ENCODE assay signal across 1 cellular context in the genomic region with DNA sequence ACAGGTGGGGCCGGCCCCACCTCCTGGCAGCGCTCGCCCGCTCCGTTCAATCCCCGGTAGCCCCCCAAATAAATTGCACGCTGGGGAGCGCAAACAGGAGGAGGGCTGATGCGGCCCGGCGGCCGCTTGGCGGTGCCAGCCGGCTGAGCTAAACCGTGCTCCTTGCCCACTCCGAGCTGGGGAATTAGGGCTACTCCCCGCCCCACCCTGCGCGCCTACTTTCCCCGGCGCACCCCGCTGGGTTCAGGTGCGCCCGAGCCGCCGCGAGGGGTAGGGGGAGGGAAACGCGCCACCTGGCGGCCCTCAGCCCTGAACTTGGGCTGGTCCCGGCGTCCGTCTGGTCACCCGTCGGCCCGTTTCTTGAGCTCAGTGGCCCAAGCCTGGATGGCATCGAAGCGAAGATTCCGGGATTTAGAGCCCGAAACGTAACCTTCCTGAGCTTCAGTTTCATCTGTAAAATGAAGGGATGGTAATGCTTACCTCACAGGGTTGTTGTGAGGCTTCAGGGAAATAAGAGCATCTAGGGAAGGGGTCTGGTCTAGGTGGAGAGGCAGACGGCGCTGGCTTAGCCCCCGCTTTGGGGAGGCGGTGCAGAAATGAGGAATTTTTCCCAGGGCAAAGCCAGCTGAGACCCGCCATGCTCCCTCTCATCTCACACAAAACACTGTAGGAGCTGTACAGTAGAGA.
TF ChIP-seq lines count a peak whose summit lies in the region.

No MANE protein-coding gene starts in this region.

TF ChIP-seq in HepG2, 621 proteins besides CTCF, POLR2A, EP300 and RAD21 (continued from another document and continues in another):
- TF ChIP-seq, protein P1, sequence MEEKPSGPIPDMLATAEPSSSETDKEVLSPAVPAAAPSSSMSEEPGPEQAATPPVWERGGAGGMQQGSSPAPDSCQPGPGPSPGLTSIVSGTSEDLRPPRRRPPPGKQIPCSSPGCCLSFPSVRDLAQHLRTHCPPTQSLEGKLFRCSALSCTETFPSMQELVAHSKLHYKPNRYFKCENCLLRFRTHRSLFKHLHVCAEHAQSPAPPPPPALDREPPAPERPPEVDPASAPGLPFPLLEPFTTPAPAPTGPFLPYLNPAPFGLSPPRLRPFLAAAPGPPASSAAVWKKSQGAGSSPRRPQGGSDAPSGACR (CRISPR knock-in tag; IDR thresholded peaks at IDR 0.05) = no peak
- TF ChIP-seq ZNF557 (CRISPR knock-in tag; IDR thresholded peaks at IDR 0.05) (no peak), ZNF772 (CRISPR knock-in tag; IDR thresholded peaks at IDR 0.05) (no peak), ATAD3A (CRISPR knock-in tag; IDR thresholded peaks at IDR 0.05) (no peak), ZNF225 (CRISPR knock-in tag; IDR thresholded peaks at IDR 0.05) (no peak), HDAC2 (CRISPR knock-in tag; IDR thresholded peaks at IDR 0.05) (no peak), ZNF296 (CRISPR knock-in tag; conservative IDR thresholded peaks at IDR 0.05) (no peak), NFYB (CRISPR knock-in tag; IDR thresholded peaks at IDR 0.05) (no peak), FOSL1 (CRISPR knock-in tag; IDR thresholded peaks at IDR 0.05; ENCODE audit: borderline replicate concordance) (no peak), ZNF207 (IDR thresholded peaks at IDR 0.05; ENCODE audit: borderline replicate concordance) (no peak), HMG20B (CRISPR knock-in tag; conservative IDR thresholded peaks at IDR 0.05) (no peak), ZSCAN12 (CRISPR knock-in tag; IDR thresholded peaks at IDR 0.05) (no peak), SNAI1 (CRISPR knock-in tag; IDR thresholded peaks at IDR 0.05; ENCODE audit: borderline replicate concordance) (no peak), U2AF2 (IDR thresholded peaks at IDR 0.05; ENCODE audit: low read depth, low read length) (no peak), NR1H2 (CRISPR knock-in tag; IDR thresholded peaks at IDR 0.05; ENCODE audit: borderline replicate concordance, low read depth) (no peak), ZNF382 (CRISPR knock-in tag; IDR thresholded peaks at IDR 0.05; ENCODE audit: borderline replicate concordance) (no peak), ZNF354B (CRISPR knock-in tag; IDR thresholded peaks at IDR 0.05) (no peak), CHD4 (IDR thresholded peaks at IDR 0.05; ENCODE audit: borderline replicate concordance, low read length) (no peak), SRSF4 (IDR thresholded peaks at IDR 0.05; ENCODE audit: low read depth, low read length, poor library complexity, severe bottlenecking) (no peak), ZNF891 (CRISPR knock-in tag; IDR thresholded peaks at IDR 0.05) (peak; percentile 59; the same call in 1 of the 2 replicates), NFKB2 (CRISPR knock-in tag; IDR thresholded peaks at IDR 0.05; ENCODE audit: borderline replicate concordance) (peak; percentile 55; the same call in 1 of the 2 replicates), ZNF629 (CRISPR knock-in tag; conservative IDR thresholded peaks at IDR 0.05) (no peak), SP5 (CRISPR knock-in tag; IDR thresholded peaks at IDR 0.05; ENCODE audit: borderline replicate concordance, low read depth) (peak; percentile 18; the same call in 1 of the 2 replicates), ZNF224 (CRISPR knock-in tag; IDR thresholded peaks at IDR 0.05) (peak; percentile 66; the same call in 1 of the 2 replicates), MTF2 (CRISPR knock-in tag; IDR thresholded peaks at IDR 0.05; ENCODE audit: borderline replicate concordance) (peak; percentile 88; the same call in 1 of the 2 replicates), KAT8 (CRISPR knock-in tag; IDR thresholded peaks at IDR 0.05) (peak; percentile 68; the same call in 1 of the 2 replicates), ZNF567 (CRISPR knock-in tag; IDR thresholded peaks at IDR 0.05; ENCODE audit: borderline replicate concordance) (0 out of 2 replicates have a peak, but pooled peaks have one; percentile 88), MIER3 (CRISPR knock-in tag; IDR thresholded peaks at IDR 0.05; ENCODE audit: borderline replicate concordance) (peak; percentile 63; the same call in 1 of the 2 replicates), MAF1 (CRISPR knock-in tag; IDR thresholded peaks at IDR 0.05; ENCODE audit: borderline replicate concordance) (no peak), ZNF205 (CRISPR knock-in tag; IDR thresholded peaks at IDR 0.05) (peak; percentile 73; the same call in 1 of the 2 replicates), ZNF34 (CRISPR knock-in tag; IDR thresholded peaks at IDR 0.05; ENCODE audit: borderline replicate concordance) (no peak), KLF6 (CRISPR knock-in tag; IDR thresholded peaks at IDR 0.05) (no peak), ZNF7 (CRISPR knock-in tag; IDR thresholded peaks at IDR 0.05) (no peak), ZNF253 (CRISPR knock-in tag; IDR thresholded peaks at IDR 0.05; ENCODE audit: borderline replicate concordance) (no peak), ZNF180 (CRISPR knock-in tag; IDR thresholded peaks at IDR 0.05; ENCODE audit: borderline replicate concordance, low read depth) (no peak), JUNB (CRISPR knock-in tag; IDR thresholded peaks at IDR 0.05; ENCODE audit: borderline replicate concordance) (no peak), ZNF552 (CRISPR knock-in tag; IDR thresholded peaks at IDR 0.05; ENCODE audit: borderline replicate concordance) (no peak), MZF1 (CRISPR knock-in tag; IDR thresholded peaks at IDR 0.05; ENCODE audit: borderline replicate concordance) (no peak), KMT2B (CRISPR knock-in tag; IDR thresholded peaks at IDR 0.05) (no peak), ZIK1 (CRISPR knock-in tag; IDR thresholded peaks at IDR 0.05; ENCODE audit: borderline replicate concordance, low read depth) (no peak), ZMYM3 (CRISPR knock-in tag; IDR thresholded peaks at IDR 0.05) (peak; percentile 30; the same call in 1 of the 2 replicates)
- TF ChIP-seq, protein P2, sequence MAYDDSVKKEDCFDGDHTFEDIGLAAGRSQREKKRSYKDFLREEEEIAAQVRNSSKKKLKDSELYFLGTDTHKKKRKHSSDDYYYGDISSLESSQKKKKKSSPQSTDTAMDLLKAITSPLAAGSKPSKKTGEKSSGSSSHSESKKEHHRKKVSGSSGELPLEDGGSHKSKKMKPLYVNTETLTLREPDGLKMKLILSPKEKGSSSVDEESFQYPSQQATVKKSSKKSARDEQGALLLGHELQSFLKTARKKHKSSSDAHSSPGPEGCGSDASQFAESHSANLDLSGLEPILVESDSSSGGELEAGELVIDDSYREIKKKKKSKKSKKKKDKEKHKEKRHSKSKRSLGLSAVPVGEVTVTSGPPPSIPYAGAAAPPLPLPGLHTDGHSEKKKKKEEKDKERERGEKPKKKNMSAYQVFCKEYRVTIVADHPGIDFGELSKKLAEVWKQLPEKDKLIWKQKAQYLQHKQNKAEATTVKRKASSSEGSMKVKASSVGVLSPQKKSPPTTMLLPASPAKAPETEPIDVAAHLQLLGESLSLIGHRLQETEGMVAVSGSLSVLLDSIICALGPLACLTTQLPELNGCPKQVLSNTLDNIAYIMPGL (CRISPR knock-in tag; IDR thresholded peaks at IDR 0.05; ENCODE audit: borderline replicate concordance in 1 of 2, low read depth in 1 of 2) = peak; percentile 67 to 80; a peak in 2 of 4 replicates
- TF ChIP-seq, protein P3, sequence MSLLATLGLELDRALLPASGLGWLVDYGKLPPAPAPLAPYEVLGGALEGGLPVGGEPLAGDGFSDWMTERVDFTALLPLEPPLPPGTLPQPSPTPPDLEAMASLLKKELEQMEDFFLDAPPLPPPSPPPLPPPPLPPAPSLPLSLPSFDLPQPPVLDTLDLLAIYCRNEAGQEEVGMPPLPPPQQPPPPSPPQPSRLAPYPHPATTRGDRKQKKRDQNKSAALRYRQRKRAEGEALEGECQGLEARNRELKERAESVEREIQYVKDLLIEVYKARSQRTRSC (CRISPR knock-in tag; IDR thresholded peaks at IDR 0.05; ENCODE audit: low read depth) = no peak
- TF ChIP-seq, protein P4, sequence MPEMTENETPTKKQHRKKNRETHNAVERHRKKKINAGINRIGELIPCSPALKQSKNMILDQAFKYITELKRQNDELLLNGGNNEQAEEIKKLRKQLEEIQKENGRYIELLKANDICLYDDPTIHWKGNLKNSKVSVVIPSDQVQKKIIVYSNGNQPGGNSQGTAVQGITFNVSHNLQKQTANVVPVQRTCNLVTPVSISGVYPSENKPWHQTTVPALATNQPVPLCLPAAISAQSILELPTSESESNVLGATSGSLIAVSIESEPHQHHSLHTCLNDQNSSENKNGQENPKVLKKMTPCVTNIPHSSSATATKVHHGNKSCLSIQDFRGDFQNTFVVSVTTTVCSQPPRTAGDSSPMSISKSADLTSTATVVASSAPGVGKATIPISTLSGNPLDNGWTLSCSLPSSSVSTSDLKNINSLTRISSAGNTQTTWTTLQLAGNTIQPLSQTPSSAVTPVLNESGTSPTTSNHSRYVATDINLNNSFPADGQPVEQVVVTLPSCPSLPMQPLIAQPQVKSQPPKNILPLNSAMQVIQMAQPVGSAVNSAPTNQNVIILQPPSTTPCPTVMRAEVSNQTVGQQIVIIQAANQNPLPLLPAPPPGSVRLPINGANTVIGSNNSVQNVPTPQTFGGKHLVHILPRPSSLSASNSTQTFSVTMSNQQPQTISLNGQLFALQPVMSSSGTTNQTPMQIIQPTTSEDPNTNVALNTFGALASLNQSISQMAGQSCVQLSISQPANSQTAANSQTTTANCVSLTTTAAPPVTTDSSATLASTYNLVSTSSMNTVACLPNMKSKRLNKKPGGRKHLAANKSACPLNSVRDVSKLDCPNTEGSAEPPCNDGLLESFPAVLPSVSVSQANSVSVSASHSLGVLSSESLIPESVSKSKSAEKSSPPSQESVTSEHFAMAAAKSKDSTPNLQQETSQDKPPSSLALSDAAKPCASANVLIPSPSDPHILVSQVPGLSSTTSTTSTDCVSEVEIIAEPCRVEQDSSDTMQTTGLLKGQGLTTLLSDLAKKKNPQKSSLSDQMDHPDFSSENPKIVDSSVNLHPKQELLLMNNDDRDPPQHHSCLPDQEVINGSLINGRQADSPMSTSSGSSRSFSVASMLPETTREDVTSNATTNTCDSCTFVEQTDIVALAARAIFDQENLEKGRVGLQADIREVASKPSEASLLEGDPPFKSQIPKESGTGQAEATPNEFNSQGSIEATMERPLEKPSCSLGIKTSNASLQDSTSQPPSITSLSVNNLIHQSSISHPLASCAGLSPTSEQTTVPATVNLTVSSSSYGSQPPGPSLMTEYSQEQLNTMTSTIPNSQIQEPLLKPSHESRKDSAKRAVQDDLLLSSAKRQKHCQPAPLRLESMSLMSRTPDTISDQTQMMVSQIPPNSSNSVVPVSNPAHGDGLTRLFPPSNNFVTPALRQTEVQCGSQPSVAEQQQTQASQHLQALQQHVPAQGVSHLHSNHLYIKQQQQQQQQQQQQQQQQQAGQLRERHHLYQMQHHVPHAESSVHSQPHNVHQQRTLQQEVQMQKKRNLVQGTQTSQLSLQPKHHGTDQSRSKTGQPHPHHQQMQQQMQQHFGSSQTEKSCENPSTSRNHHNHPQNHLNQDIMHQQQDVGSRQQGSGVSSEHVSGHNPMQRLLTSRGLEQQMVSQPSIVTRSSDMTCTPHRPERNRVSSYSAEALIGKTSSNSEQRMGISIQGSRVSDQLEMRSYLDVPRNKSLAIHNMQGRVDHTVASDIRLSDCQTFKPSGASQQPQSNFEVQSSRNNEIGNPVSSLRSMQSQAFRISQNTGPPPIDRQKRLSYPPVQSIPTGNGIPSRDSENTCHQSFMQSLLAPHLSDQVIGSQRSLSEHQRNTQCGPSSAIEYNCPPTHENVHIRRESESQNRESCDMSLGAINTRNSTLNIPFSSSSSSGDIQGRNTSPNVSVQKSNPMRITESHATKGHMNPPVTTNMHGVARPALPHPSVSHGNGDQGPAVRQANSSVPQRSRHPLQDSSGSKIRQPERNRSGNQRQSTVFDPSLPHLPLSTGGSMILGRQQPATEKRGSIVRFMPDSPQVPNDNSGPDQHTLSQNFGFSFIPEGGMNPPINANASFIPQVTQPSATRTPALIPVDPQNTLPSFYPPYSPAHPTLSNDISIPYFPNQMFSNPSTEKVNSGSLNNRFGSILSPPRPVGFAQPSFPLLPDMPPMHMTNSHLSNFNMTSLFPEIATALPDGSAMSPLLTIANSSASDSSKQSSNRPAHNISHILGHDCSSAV (CRISPR knock-in tag; IDR thresholded peaks at IDR 0.05; ENCODE audit: borderline replicate concordance) = no peak
- TF ChIP-seq, protein P5, sequence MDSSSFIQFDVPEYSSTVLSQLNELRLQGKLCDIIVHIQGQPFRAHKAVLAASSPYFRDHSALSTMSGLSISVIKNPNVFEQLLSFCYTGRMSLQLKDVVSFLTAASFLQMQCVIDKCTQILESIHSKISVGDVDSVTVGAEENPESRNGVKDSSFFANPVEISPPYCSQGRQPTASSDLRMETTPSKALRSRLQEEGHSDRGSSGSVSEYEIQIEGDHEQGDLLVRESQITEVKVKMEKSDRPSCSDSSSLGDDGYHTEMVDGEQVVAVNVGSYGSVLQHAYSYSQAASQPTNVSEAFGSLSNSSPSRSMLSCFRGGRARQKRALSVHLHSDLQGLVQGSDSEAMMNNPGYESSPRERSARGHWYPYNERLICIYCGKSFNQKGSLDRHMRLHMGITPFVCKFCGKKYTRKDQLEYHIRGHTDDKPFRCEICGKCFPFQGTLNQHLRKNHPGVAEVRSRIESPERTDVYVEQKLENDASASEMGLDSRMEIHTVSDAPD (CRISPR knock-in tag; IDR thresholded peaks at IDR 0.05) = no peak
- TF ChIP-seq, protein P6, sequence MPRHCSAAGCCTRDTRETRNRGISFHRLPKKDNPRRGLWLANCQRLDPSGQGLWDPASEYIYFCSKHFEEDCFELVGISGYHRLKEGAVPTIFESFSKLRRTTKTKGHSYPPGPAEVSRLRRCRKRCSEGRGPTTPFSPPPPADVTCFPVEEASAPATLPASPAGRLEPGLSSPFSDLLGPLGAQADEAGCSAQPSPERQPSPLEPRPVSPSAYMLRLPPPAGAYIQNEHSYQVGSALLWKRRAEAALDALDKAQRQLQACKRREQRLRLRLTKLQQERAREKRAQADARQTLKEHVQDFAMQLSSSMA (CRISPR knock-in tag; IDR thresholded peaks at IDR 0.05) = no peak
- TF ChIP-seq, protein P7, sequence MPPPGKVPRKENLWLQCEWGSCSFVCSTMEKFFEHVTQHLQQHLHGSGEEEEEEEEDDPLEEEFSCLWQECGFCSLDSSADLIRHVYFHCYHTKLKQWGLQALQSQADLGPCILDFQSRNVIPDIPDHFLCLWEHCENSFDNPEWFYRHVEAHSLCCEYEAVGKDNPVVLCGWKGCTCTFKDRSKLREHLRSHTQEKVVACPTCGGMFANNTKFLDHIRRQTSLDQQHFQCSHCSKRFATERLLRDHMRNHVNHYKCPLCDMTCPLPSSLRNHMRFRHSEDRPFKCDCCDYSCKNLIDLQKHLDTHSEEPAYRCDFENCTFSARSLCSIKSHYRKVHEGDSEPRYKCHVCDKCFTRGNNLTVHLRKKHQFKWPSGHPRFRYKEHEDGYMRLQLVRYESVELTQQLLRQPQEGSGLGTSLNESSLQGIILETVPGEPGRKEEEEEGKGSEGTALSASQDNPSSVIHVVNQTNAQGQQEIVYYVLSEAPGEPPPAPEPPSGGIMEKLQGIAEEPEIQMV (CRISPR knock-in tag; IDR thresholded peaks at IDR 0.05; ENCODE audit: low read depth) = no peak
